17 cellular contexts compared by ENCODE assay signal in genomic region chr7:43377196-43377935, GRCh38.
"Had no signal": no experiment of that assay in that cellular context is flagged by ENCODE, and none has a peak within 500 bp of the region (broad histone marks: within the 10 kb centered on the region; RNA-seq: fewer than 3 reads in every experiment).

No MANE protein-coding gene starts in this region.

- H3K9me3 ChIP-seq: colonic mucosa, esophagus squamous epithelium, prostate gland, right lobe of liver, SJSA1, suprapubic skin, upper lobe of right lung had no signal

- H3K4me1 Mint-ChIP-seq: natural killer cell had no signal

- H3K27ac Mint-ChIP-seq: activated naive CD4-positive, alpha-beta T cell treated with anti-CD3 and anti-CD28 coated beads for 36 hours; activated T-helper 2 cell treated with anti-CD3 and anti-CD28 coated beads, Interferon-gamma antibody, Interleukin-2, Interleukin-4, amounts not matched to agents 10 μg/mL and 5 μg/mL and 100 μg/mL, durations not matched to agents 14 hours and 24 hours and 36 hours; natural killer cell; stimulated activated naive CD8-positive, alpha-beta T cell treated with anti-CD3 and anti-CD28 coated beads, Interleukin-15, Interleukin-2, amounts not matched to agents 100 ng/mL and 50 ng/mL, for 24 hours had no signal

- H3K9me3 Mint-ChIP-seq: activated naive CD4-positive, alpha-beta T cell treated with anti-CD3 and anti-CD28 coated beads for 36 hours; activated T-helper 2 cell treated with anti-CD3 and anti-CD28 coated beads, Interferon-gamma antibody, Interleukin-2, Interleukin-4, amounts not matched to agents 10 μg/mL and 5 μg/mL and 100 μg/mL, durations not matched to agents 14 hours and 24 hours and 36 hours; natural killer cell; stimulated activated naive CD8-positive, alpha-beta T cell treated with anti-CD3 and anti-CD28 coated beads, Interleukin-15, Interleukin-2, amounts not matched to agents 100 ng/mL and 50 ng/mL, for 24 hours had no signal

- H3K36me3 Mint-ChIP-seq: natural killer cell had no signal

- H3K36me3 ChIP-seq: colonic mucosa, esophagus squamous epithelium, prostate gland, right lobe of liver, SJSA1, suprapubic skin, upper lobe of right lung had no signal

- H3K4me1 ChIP-seq: colonic mucosa, esophagus squamous epithelium, prostate gland, right lobe of liver, SJSA1, suprapubic skin, upper lobe of right lung had no signal

- H3K4me3 Mint-ChIP-seq: activated naive CD4-positive, alpha-beta T cell treated with anti-CD3 and anti-CD28 coated beads for 36 hours; natural killer cell; stimulated activated naive CD8-positive, alpha-beta T cell treated with anti-CD3 and anti-CD28 coated beads, Interleukin-15, Interleukin-2, amounts not matched to agents 100 ng/mL and 50 ng/mL, for 24 hours had no signal

- ATAC-seq: left cardiac atrium, natural killer cell, right lobe of liver, upper lobe of right lung had no signal

- H3K4me3 ChIP-seq: colonic mucosa, esophagus squamous epithelium, prostate gland, right lobe of liver, SJSA1, suprapubic skin, upper lobe of right lung had no signal

- DNase-seq: activated CD4-positive, alpha-beta T cell treated with anti-CD3 and anti-CD28 coated beads, Interleukin-2, amount 50 U/mL, for 48 hours; activated naive CD4-positive, alpha-beta T cell treated with anti-CD3 and anti-CD28 coated beads for 36 hours; caudate nucleus; colonic mucosa; esophagus squamous epithelium; foreskin melanocyte; head of caudate nucleus; left cardiac atrium; natural killer cell; right lobe of liver; upper lobe of right lung had no signal

- H3K27me3 ChIP-seq: colonic mucosa, esophagus squamous epithelium, right lobe of liver, SJSA1, upper lobe of right lung had no signal

- H3K27ac ChIP-seq: colonic mucosa, esophagus squamous epithelium, prostate gland, right lobe of liver, SJSA1, suprapubic skin, upper lobe of right lung, VCaP had no signal
